Comparison of ENCODE assay signal across 9 cellular contexts in the genomic region with DNA sequence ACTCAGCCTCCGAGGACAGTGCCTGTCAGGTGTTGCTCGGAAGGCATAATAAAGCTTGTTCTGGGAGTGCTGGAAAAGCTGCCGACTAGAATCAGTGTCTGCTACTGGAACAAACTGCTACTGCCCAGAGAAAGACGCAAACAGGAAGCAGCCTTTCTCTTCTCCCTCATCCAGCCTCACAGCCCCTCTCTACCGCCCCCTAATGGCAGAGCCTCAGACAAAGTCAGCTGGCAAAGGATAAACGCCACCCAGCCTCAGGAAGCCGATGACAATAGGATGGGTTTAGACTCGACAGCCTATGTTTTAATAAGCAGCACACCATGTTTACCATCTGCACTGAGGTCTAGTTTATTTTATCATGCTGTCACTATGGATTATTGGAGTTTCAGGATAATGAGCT.
DNase-seq lines count a peak whose midpoint lies in the region; ATAC-seq, FAIRE-seq and TF ChIP-seq lines count a peak whose summit lies in the region.
"Had no signal": no experiment of that assay in that cellular context is flagged by ENCODE, and none has a peak within 500 bp of the region (broad histone marks: within the 10 kb centered on the region; RNA-seq: fewer than 3 reads in every experiment).

No MANE protein-coding gene starts in this region.

- no peak overlapping the region for H3K27ac Mint-ChIP-seq in astrocyte (ENCODE audit: unreplicated experiment)
- H3K27ac Mint-ChIP-seq in stimulated activated effector memory CD8-positive, alpha-beta T cell treated with anti-CD3 and anti-CD28 coated beads, Interleukin-12 subunit alpha, Interleukin-12 subunit beta, amount 100 ng/mL, for 72 hours, result no peak overlapping the region
- H3K27ac Mint-ChIP-seq: activated naive CD4-positive, alpha-beta T cell treated with anti-CD3 and anti-CD28 coated beads, Interleukin-2, amount 50 U/mL, for 72 hours had no signal

- no peak for ATAC-seq in stimulated activated effector memory CD8-positive, alpha-beta T cell treated with anti-CD3 and anti-CD28 coated beads, Interleukin-12 subunit alpha, Interleukin-12 subunit beta, amount 100 ng/mL, for 72 hours
- ATAC-seq: activated naive CD4-positive, alpha-beta T cell treated with anti-CD3 and anti-CD28 coated beads, Interleukin-2, amount 50 U/mL, for 72 hours had no signal

- H3K9me3 Mint-ChIP-seq in astrocyte (ENCODE audit: unreplicated experiment), result peaks cover 12% of the 10 kb centered on the region
- peaks cover 10% of the 10 kb centered on the region for H3K9me3 Mint-ChIP-seq in stimulated activated effector memory CD8-positive, alpha-beta T cell treated with anti-CD3 and anti-CD28 coated beads, Interleukin-12 subunit alpha, Interleukin-12 subunit beta, amount 100 ng/mL, for 72 hours

- peak; percentile 45 for DNase-seq in D341Med (ENCODE audit: low spot score)
- no peak for DNase-seq in HFF-Myc (ENCODE audit: extremely low read depth, low read depth)
- DNase-seq in astrocyte (ENCODE audit: low read depth), result no peak
- no peak for DNase-seq in NCI-H1436 treated with DMSO at 0.1 percent for 48 hours (lab: John Stamatoyannopoulos, UW)
- DNase-seq in stimulated activated effector memory CD8-positive, alpha-beta T cell treated with anti-CD3 and anti-CD28 coated beads, Interleukin-12 subunit alpha, Interleukin-12 subunit beta, amount 100 ng/mL, for 72 hours (ENCODE audit: low spot score in 2 of 2), result no peak
- no peak for DNase-seq in cerebellum (ENCODE audit: low spot score)
- no peak for DNase-seq in central memory CD4-positive, alpha-beta T cell

- no peaks in the 10 kb centered on the region for H3K27me3 Mint-ChIP-seq in astrocyte (ENCODE audit: low read depth, unreplicated experiment)

- no peak overlapping the region for H2AFZ ChIP-seq in astrocyte (ENCODE audit: low read depth, low read length)

- no peak overlapping the region for H3K4me2 ChIP-seq in astrocyte (ENCODE audit: low read length)

- H3K27me3 ChIP-seq in astrocyte (ENCODE audit: insufficient read depth, low read length) (peaks cover under 1% of the 10 kb centered on the region), liver (ENCODE audit: control insufficient read depth in 4 of 4, insufficient read depth in 4 of 4, low read length in 3 of 4) (no peaks in the 10 kb centered on the region)

- H3K9me3 ChIP-seq in astrocyte (ENCODE audit: insufficient read depth, low read depth, low read length), result peaks cover 5% of the 10 kb centered on the region
- H3K9me3 ChIP-seq in liver (ENCODE audit: control insufficient read depth in 4 of 4, low read length in 3 of 4), result peaks cover 0 to 9% (median 0%) of the 10 kb centered on the region in 4 donors

- H3K36me3 ChIP-seq in astrocyte (ENCODE audit: insufficient read depth, low read length), result no peaks in the 10 kb centered on the region
- no peaks in the 10 kb centered on the region for H3K36me3 ChIP-seq in liver (ENCODE audit: control insufficient read depth in 4 of 4, insufficient read depth in 3 of 4, low read depth in 1 of 4, low read length in 3 of 4)

- H3K4me3 Mint-ChIP-seq in astrocyte (ENCODE audit: unreplicated experiment), result no peak overlapping the region
- H3K4me3 Mint-ChIP-seq in stimulated activated effector memory CD8-positive, alpha-beta T cell treated with anti-CD3 and anti-CD28 coated beads, Interleukin-12 subunit alpha, Interleukin-12 subunit beta, amount 100 ng/mL, for 72 hours, result no peak overlapping the region

- no peaks in the 10 kb centered on the region for H4K20me1 ChIP-seq in astrocyte (ENCODE audit: insufficient read depth, low read length)

- peaks cover 7% of the 10 kb centered on the region for H3K4me1 Mint-ChIP-seq in astrocyte (ENCODE audit: low read depth, unreplicated experiment)
- no peaks in the 10 kb centered on the region for H3K4me1 Mint-ChIP-seq in stimulated activated effector memory CD8-positive, alpha-beta T cell treated with anti-CD3 and anti-CD28 coated beads, Interleukin-12 subunit alpha, Interleukin-12 subunit beta, amount 100 ng/mL, for 72 hours

- no peaks in the 10 kb centered on the region for H3K79me2 ChIP-seq in astrocyte (ENCODE audit: insufficient read depth, low read length)

- H3K9ac ChIP-seq in astrocyte (ENCODE audit: low read length) (no peak overlapping the region), liver (ENCODE audit: low read depth in 1 of 2, low read length in 2 of 2) (no peak overlapping the region)

- 64% methylated on average over 8 of the region's 8 CpGs for WGBS in liver

- no peak overlapping the region for H3K27ac ChIP-seq in astrocyte (ENCODE audit: low read depth, low read length)
- no peak overlapping the region for H3K27ac ChIP-seq in liver (ENCODE audit: low read depth in 1 of 2, low read length in 2 of 2)

- FAIRE-seq in astrocyte (lab: Jason Lieb, UNC), result no peak

- H3K36me3 Mint-ChIP-seq in astrocyte (ENCODE audit: low read depth, unreplicated experiment), result no peaks in the 10 kb centered on the region
- no peaks in the 10 kb centered on the region for H3K36me3 Mint-ChIP-seq in stimulated activated effector memory CD8-positive, alpha-beta T cell treated with anti-CD3 and anti-CD28 coated beads, Interleukin-12 subunit alpha, Interleukin-12 subunit beta, amount 100 ng/mL, for 72 hours

- TF ChIP-seq CTCF in HFF-Myc (IDR thresholded peaks at IDR 0.05; ENCODE audit: low read depth, low read length, missing control alignments) (peak; percentile 62), astrocyte (IDR thresholded peaks at IDR 0.05; ENCODE audit: insufficient read depth, low read depth, low read length) (peak; percentile 23), liver (IDR thresholded peaks at IDR 0.05; ENCODE audit: low read depth, low read length, missing input control) (peak; percentile 41)

- TF ChIP-seq RAD21 in liver (IDR thresholded peaks at IDR 0.05), result peak; percentile 66 to 78

- H3K4me1 ChIP-seq in astrocyte (ENCODE audit: insufficient read depth, low read length) (peaks cover 8% of the 10 kb centered on the region), liver (ENCODE audit: control insufficient read depth in 4 of 4, insufficient read depth in 4 of 4, low read length in 3 of 4) (no peaks in the 10 kb centered on the region)

- H3K4me3 ChIP-seq in HFF-Myc (replicated peaks; ENCODE audit: low read depth, low read length) (no peak overlapping the region), astrocyte (ENCODE audit: insufficient read depth, low read depth, low read length) (no peak overlapping the region), liver (ENCODE audit: low read depth in 1 of 3, low read length in 3 of 3) (no peak overlapping the region)

TF ChIP-seq in liver, 16 proteins besides CTCF, POLR2A, EP300 and RAD21:
- TF ChIP-seq TAF1 (conservative IDR thresholded peaks at IDR 0.05) (no peak), FOXA2 (IDR thresholded peaks at IDR 0.05) (no peak), HNF4G (IDR thresholded peaks at IDR 0.05) (no peak), EGR1 (IDR thresholded peaks at IDR 0.05; ENCODE audit: low read depth in 2 of 2) (no peak), SP1 (IDR thresholded peaks at IDR 0.05) (no peak), GABPA (IDR thresholded peaks at IDR 0.05 in 1 of 2, conservative IDR thresholded peaks at IDR 0.05 in 1 of 2) (no peak)
- TF ChIP-seq, protein P1, sequence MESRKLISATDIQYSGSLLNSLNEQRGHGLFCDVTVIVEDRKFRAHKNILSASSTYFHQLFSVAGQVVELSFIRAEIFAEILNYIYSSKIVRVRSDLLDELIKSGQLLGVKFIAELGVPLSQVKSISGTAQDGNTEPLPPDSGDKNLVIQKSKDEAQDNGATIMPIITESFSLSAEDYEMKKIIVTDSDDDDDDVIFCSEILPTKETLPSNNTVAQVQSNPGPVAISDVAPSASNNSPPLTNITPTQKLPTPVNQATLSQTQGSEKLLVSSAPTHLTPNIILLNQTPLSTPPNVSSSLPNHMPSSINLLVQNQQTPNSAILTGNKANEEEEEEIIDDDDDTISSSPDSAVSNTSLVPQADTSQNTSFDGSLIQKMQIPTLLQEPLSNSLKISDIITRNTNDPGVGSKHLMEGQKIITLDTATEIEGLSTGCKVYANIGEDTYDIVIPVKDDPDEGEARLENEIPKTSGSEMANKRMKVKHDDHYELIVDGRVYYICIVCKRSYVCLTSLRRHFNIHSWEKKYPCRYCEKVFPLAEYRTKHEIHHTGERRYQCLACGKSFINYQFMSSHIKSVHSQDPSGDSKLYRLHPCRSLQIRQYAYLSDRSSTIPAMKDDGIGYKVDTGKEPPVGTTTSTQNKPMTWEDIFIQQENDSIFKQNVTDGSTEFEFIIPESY (IDR thresholded peaks at IDR 0.05), result no peak
- TF ChIP-seq, protein P2, sequence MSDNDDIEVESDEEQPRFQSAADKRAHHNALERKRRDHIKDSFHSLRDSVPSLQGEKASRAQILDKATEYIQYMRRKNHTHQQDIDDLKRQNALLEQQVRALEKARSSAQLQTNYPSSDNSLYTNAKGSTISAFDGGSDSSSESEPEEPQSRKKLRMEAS (IDR thresholded peaks at IDR 0.05), result no peak
- TF ChIP-seq, protein P3, sequence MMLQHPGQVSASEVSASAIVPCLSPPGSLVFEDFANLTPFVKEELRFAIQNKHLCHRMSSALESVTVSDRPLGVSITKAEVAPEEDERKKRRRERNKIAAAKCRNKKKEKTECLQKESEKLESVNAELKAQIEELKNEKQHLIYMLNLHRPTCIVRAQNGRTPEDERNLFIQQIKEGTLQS (IDR thresholded peaks at IDR 0.05), result no peak
TF ChIP-seq in liver: peak in this region for 0.
